11 cellular contexts compared by ENCODE assay signal in the genomic region with DNA sequence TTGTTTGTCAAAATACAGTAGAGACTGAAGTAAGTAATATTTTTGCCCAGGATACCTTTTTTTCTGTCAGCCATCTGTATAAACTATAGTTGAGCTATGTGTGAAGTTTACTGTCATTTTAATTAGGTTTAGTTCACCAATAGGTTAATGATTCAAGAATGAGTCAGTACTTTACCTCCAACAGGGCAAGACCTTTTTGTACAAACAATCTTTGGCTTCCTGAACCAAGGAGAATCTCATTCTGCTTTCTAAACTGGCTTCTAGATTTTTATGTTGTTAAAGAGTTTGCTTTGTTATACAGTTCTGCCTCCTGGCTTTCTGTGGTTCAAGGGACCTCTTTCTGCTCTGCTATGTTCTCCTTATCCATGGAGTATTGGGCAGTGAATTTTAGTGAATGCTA.
"Had no signal": no experiment of that assay in that cellular context is flagged by ENCODE, and none has a peak within 500 bp of the region (broad histone marks: within the 10 kb centered on the region; RNA-seq: fewer than 3 reads in every experiment).

No MANE protein-coding gene starts in this region.

- H3K9me3 ChIP-seq: thyroid gland had no signal

- FAIRE-seq: keratinocyte had no signal

- H3K36me3 ChIP-seq: thyroid gland, WERI-Rb-1 had no signal

- H3K4me3 ChIP-seq: thyroid gland had no signal

- DNase-seq: activated CD4-positive, alpha-beta T cell treated with anti-CD3 and anti-CD28 coated beads for 1 hour; activated gamma-delta T cell treated with Interleukin-2 at 50 U/mL for 16 hours; amniotic stem cell; effector memory CD8-positive, alpha-beta T cell; erythroblast; foreskin melanocyte; retina; stimulated activated naive B cell treated with anti-CD40 and anti-IgM and Interleukin-4, amounts not matched to agents 10 μg/mL and 1 μg/mL and 100 μg/mL, for 72 hours; thyroid gland; WERI-Rb-1 had no signal

- H3K27ac ChIP-seq: thyroid gland, WERI-Rb-1 had no signal

- H3K27me3 ChIP-seq: thyroid gland had no signal
